Comparison of ENCODE assay signal across 39 cellular contexts in the genomic region with DNA sequence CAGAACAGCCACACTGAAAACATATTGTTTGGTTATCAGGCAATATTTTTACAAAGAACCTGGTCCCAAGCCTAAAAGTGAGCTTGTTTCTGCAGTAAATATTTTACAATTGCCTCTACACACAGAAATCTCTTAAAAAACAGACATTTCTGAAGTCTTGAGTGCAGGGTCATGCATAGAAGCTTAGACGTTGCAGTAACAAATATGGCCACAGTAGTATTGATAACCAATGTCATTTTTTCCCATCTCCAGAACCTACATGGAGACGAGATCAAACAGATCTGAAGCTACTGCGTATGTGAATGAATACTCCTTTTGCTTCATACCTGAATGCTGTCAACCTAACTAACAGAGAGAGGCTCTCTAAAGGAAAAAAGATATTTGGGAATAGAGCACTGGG.
"Had no signal": no experiment of that assay in that cellular context is flagged by ENCODE, and none has a peak within 500 bp of the region (broad histone marks: within the 10 kb centered on the region; RNA-seq: fewer than 3 reads in every experiment).

No MANE protein-coding gene starts in this region.

- H3K36me3 Mint-ChIP-seq: activated naive CD4-positive, alpha-beta T cell treated with anti-CD3 and anti-CD28 coated beads, Interleukin-2, amount 10 ng/mL, durations not matched to agents 7 days and 5 days; activated naive CD4-positive, alpha-beta T cell treated with anti-CD3 and anti-CD28 coated beads, Interleukin-2, amount 50 U/mL, for 24 hours; activated naive CD4-positive, alpha-beta T cell treated with anti-CD3 and anti-CD28 coated beads, Interleukin-2, amount 50 U/mL, for 72 hours; activated naive CD8-positive, alpha-beta T cell treated with anti-CD3 and anti-CD28 coated beads for 36 hours; brain had no signal

- H3K27me3 ChIP-seq: adrenal gland, ascending aorta, body of pancreas, brain microvascular endothelial cell, breast epithelium had no signal

- H3K4me1 ChIP-seq: adrenal gland, ascending aorta, body of pancreas, breast epithelium had no signal

- H3K9me3 Mint-ChIP-seq: activated naive CD4-positive, alpha-beta T cell treated with anti-CD3 and anti-CD28 coated beads for 36 hours; activated naive CD4-positive, alpha-beta T cell treated with anti-CD3 and anti-CD28 coated beads, Interleukin-2, amount 10 ng/mL, durations not matched to agents 7 days and 5 days; activated naive CD4-positive, alpha-beta T cell treated with anti-CD3 and anti-CD28 coated beads, Interleukin-2, amount 50 U/mL, for 24 hours; activated naive CD4-positive, alpha-beta T cell treated with anti-CD3 and anti-CD28 coated beads, Interleukin-2, amount 50 U/mL, for 72 hours; activated naive CD8-positive, alpha-beta T cell treated with anti-CD3 and anti-CD28 coated beads for 36 hours; activated naive CD8-positive, alpha-beta T cell treated with anti-CD3 and anti-CD28 coated beads, Interleukin-2, amount 10 ng/mL, durations not matched to agents 7 days and 5 days; activated naive CD8-positive, alpha-beta T cell treated with anti-CD3 and anti-CD28 coated beads, Interleukin-2, amount 50 U/mL, for 24 hours; activated T-cell treated with anti-CD3 and anti-CD28 coated beads, Interleukin-2, amount 50 U/mL, for 24 hours; activated T-cell treated with anti-CD3 and anti-CD28 coated beads, Interleukin-2, amount 50 U/mL, for 4 hours; activated T-cell treated with anti-CD3 and anti-CD28 coated beads, Interleukin-2, amount 50 U/mL, for 72 hours; activated T-helper 1 cell treated with anti-CD3 and anti-CD28 coated beads, Interleukin-12 subunit alpha, Interleukin-12 subunit beta, Interleukin-2, Interleukin-4 antibody, amounts not matched to agents 30 ng/mL and 10 ng/mL and 1 ng/mL, durations not matched to agents 14 hours and 24 hours and 36 hours; activated T-helper 17 cell treated with anti-CD3 and anti-CD28 coated beads, Interleukin-2, amount 50 U/mL, for 72 hours; activated T-helper 2 cell treated with anti-CD3 and anti-CD28 coated beads, Interferon-gamma antibody, Interleukin-2, Interleukin-4, amounts not matched to agents 10 μg/mL and 5 μg/mL and 100 μg/mL, durations not matched to agents 14 hours and 24 hours and 36 hours; central memory CD8-positive, alpha-beta T cell had no signal

- H3K36me3 ChIP-seq: adrenal gland, ascending aorta, brain microvascular endothelial cell, breast epithelium, cardiac muscle cell had no signal

- DNase-seq: activated effector memory CD4-positive, alpha-beta T cell treated with anti-CD3 and anti-CD28 coated beads, Interleukin-2, amount 50 U/mL, for 16 hours; activated effector memory CD4-positive, alpha-beta T cell treated with Interleukin-2 at 50 U/mL for 16 hours; activated gamma-delta T cell; activated gamma-delta T cell treated with Interleukin-2 at 50 U/mL for 16 hours; activated naive CD4-positive, alpha-beta T cell; activated naive CD4-positive, alpha-beta T cell treated with anti-CD3 and anti-CD28 coated beads for 36 hours; activated naive CD4-positive, alpha-beta T cell treated with anti-CD3 and anti-CD28 coated beads, Interleukin-2, amount 10 ng/mL, durations not matched to agents 7 days and 5 days; activated naive CD4-positive, alpha-beta T cell treated with anti-CD3 and anti-CD28 coated beads, Interleukin-2, amount 50 U/mL, for 16 hours; activated naive CD4-positive, alpha-beta T cell treated with Interleukin-2 at 50 U/mL for 16 hours; activated naive CD8-positive, alpha-beta T cell treated with anti-CD3 and anti-CD28 coated beads for 36 hours; activated naive CD8-positive, alpha-beta T cell treated with anti-CD3 and anti-CD28 coated beads, Interleukin-2, amount 10 ng/mL, durations not matched to agents 7 days and 5 days; activated naive CD8-positive, alpha-beta T cell treated with anti-CD3 and anti-CD28 coated beads, Interleukin-2, amount 50 U/mL, for 24 hours; activated T-cell treated with anti-CD3 and anti-CD28 coated beads, Interleukin-2, amount 50 U/mL, for 1 hour; activated T-cell treated with anti-CD3 and anti-CD28 coated beads, Interleukin-2, amount 50 U/mL, for 24 hours; activated T-cell treated with anti-CD3 and anti-CD28 coated beads, Interleukin-2, amount 50 U/mL, for 4 hours; activated T-cell treated with anti-CD3 and anti-CD28 coated beads, Interleukin-2, amount 50 U/mL, for 48 hours; activated T-cell treated with anti-CD3 and anti-CD28 coated beads, Interleukin-2, amount 50 U/mL, for 72 hours; adrenal gland; amniotic stem cell; amygdala; anterior cingulate cortex; body of pancreas; brain microvascular endothelial cell; caudate nucleus; central memory CD4-positive, alpha-beta T cell; cerebellar nuclear complex had no signal

- FAIRE-seq: astrocyte, bronchial epithelial cell had no signal

- H3K27ac Mint-ChIP-seq: activated naive CD4-positive, alpha-beta T cell treated with anti-CD3 and anti-CD28 coated beads for 36 hours; activated naive CD4-positive, alpha-beta T cell treated with anti-CD3 and anti-CD28 coated beads, Interleukin-2, amount 10 ng/mL, durations not matched to agents 7 days and 5 days; activated naive CD4-positive, alpha-beta T cell treated with anti-CD3 and anti-CD28 coated beads, Interleukin-2, amount 50 U/mL, for 24 hours; activated naive CD4-positive, alpha-beta T cell treated with anti-CD3 and anti-CD28 coated beads, Interleukin-2, amount 50 U/mL, for 72 hours; activated naive CD8-positive, alpha-beta T cell; activated naive CD8-positive, alpha-beta T cell treated with anti-CD3 and anti-CD28 coated beads for 36 hours; activated naive CD8-positive, alpha-beta T cell treated with anti-CD3 and anti-CD28 coated beads, Interleukin-2, amount 10 ng/mL, durations not matched to agents 7 days and 5 days; activated naive CD8-positive, alpha-beta T cell treated with anti-CD3 and anti-CD28 coated beads, Interleukin-2, amount 50 U/mL, for 24 hours; activated T-cell treated with anti-CD3 and anti-CD28 coated beads, Interleukin-2, amount 50 U/mL, for 24 hours; activated T-cell treated with anti-CD3 and anti-CD28 coated beads, Interleukin-2, amount 50 U/mL, for 72 hours; activated T-helper 17 cell treated with anti-CD3 and anti-CD28 coated beads, Interleukin-2, amount 50 U/mL, for 72 hours; activated T-helper 2 cell treated with anti-CD3 and anti-CD28 coated beads, Interferon-gamma antibody, Interleukin-2, Interleukin-4, amounts not matched to agents 10 μg/mL and 5 μg/mL and 100 μg/mL, durations not matched to agents 14 hours and 24 hours and 36 hours; brain had no signal

- H3K4me1 Mint-ChIP-seq: activated naive CD4-positive, alpha-beta T cell treated with anti-CD3 and anti-CD28 coated beads, Interleukin-2, amount 10 ng/mL, durations not matched to agents 7 days and 5 days; activated naive CD4-positive, alpha-beta T cell treated with anti-CD3 and anti-CD28 coated beads, Interleukin-2, amount 50 U/mL, for 24 hours; activated naive CD8-positive, alpha-beta T cell treated with anti-CD3 and anti-CD28 coated beads for 36 hours; activated naive CD8-positive, alpha-beta T cell treated with anti-CD3 and anti-CD28 coated beads, Interleukin-2, amount 10 ng/mL, durations not matched to agents 7 days and 5 days; activated naive CD8-positive, alpha-beta T cell treated with anti-CD3 and anti-CD28 coated beads, Interleukin-2, amount 50 U/mL, for 24 hours; activated T-helper 17 cell treated with anti-CD3 and anti-CD28 coated beads, Interleukin-2, amount 50 U/mL, for 72 hours; brain; central memory CD8-positive, alpha-beta T cell had no signal

- H3K27me3 Mint-ChIP-seq: activated naive CD4-positive, alpha-beta T cell treated with anti-CD3 and anti-CD28 coated beads, Interleukin-2, amount 50 U/mL, for 24 hours; brain had no signal

- H3K4me3 ChIP-seq: adrenal gland, ascending aorta, body of pancreas, breast epithelium, cardiac muscle cell had no signal

- H3K4me3 Mint-ChIP-seq: activated naive CD4-positive, alpha-beta T cell treated with anti-CD3 and anti-CD28 coated beads for 36 hours; activated naive CD4-positive, alpha-beta T cell treated with anti-CD3 and anti-CD28 coated beads, Interleukin-2, amount 10 ng/mL, durations not matched to agents 7 days and 5 days; activated naive CD4-positive, alpha-beta T cell treated with anti-CD3 and anti-CD28 coated beads, Interleukin-2, amount 50 U/mL, for 24 hours; activated naive CD8-positive, alpha-beta T cell; activated naive CD8-positive, alpha-beta T cell treated with anti-CD3 and anti-CD28 coated beads for 36 hours; activated naive CD8-positive, alpha-beta T cell treated with anti-CD3 and anti-CD28 coated beads, Interleukin-2, amount 10 ng/mL, durations not matched to agents 7 days and 5 days; activated naive CD8-positive, alpha-beta T cell treated with anti-CD3 and anti-CD28 coated beads, Interleukin-2, amount 50 U/mL, for 24 hours; activated T-cell treated with anti-CD3 and anti-CD28 coated beads, Interleukin-2, amount 50 U/mL, for 24 hours; activated T-cell treated with anti-CD3 and anti-CD28 coated beads, Interleukin-2, amount 50 U/mL, for 4 hours; activated T-cell treated with anti-CD3 and anti-CD28 coated beads, Interleukin-2, amount 50 U/mL, for 72 hours; activated T-helper 1 cell treated with anti-CD3 and anti-CD28 coated beads, Interleukin-12 subunit alpha, Interleukin-12 subunit beta, Interleukin-2, Interleukin-4 antibody, amounts not matched to agents 30 ng/mL and 10 ng/mL and 1 ng/mL, durations not matched to agents 14 hours and 24 hours and 36 hours; activated T-helper 17 cell treated with anti-CD3 and anti-CD28 coated beads, Interleukin-2, amount 50 U/mL, for 72 hours; brain; central memory CD8-positive, alpha-beta T cell had no signal

- H3K9me3 ChIP-seq: adrenal gland, ascending aorta, body of pancreas, breast epithelium had no signal

- ATAC-seq: activated naive CD4-positive, alpha-beta T cell treated with anti-CD3 and anti-CD28 coated beads, Interleukin-2, amount 50 U/mL, for 72 hours; activated naive CD8-positive, alpha-beta T cell treated with anti-CD3 and anti-CD28 coated beads, Interleukin-2, amount 50 U/mL, for 24 hours; activated T-cell treated with anti-CD3 and anti-CD28 coated beads, Interleukin-2, amount 50 U/mL, for 4 hours; activated T-cell treated with anti-CD3 and anti-CD28 coated beads, Interleukin-2, amount 50 U/mL, for 72 hours; activated T-helper 17 cell treated with anti-CD3 and anti-CD28 coated beads, Interleukin-2, amount 50 U/mL, for 72 hours; body of pancreas had no signal

- H3K27ac ChIP-seq: adrenal gland, ascending aorta, body of pancreas, brain microvascular endothelial cell, breast epithelium, cardiac muscle cell had no signal
